Comparison of ENCODE assay signal across 1 cellular context in the genomic region with DNA sequence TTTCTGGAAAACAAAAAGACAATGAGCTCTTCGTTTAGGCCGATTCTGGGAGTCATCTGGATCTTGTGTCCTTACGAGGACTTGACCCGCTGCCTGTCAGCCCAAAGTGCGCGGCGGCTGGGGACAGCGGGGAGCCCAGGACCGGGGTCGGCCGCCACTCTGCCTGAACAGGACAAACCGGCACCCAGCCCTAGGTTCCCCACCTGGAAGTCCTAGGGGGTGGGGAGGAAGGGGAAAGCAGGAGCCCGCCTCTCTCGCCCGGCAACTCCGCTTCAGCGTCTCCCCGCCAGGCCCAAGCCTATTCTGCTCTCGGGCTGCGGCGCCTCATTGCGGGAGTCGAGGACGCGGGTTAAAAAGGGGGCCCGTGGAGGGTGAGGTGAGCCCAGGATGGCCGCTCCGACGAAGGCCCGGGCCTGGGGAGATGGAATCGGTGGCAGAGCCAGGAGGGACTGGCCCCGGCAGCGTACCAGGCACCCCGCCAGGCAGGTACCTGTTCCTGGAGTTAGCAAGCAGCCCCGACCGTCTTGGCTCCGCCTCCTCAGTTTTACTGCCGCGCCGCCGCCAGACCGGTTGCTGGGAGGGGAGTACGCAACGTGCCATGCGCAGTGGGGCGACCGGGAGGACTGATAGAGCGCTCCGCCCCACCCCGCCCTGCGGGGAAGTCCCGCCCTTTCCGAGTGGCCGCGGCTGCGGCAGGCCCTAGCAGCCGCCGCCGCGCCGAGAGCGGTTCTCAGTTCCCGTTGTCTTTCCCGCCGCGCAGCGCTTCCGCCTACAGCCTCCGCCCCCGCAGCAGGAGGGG.
TF ChIP-seq lines count a peak whose summit lies in the region.

A gene with protein sequence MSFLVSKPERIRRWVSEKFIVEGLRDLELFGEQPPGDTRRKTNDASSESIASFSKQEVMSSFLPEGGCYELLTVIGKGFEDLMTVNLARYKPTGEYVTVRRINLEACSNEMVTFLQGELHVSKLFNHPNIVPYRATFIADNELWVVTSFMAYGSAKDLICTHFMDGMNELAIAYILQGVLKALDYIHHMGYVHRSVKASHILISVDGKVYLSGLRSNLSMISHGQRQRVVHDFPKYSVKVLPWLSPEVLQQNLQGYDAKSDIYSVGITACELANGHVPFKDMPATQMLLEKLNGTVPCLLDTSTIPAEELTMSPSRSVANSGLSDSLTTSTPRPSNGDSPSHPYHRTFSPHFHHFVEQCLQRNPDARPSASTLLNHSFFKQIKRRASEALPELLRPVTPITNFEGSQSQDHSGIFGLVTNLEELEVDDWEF (minus strand): TSS at position 549 of the 799 bp plus-strand sequence. CDS start 13,430 bp downstream, outside the sequence.

TF ChIP-seq in K562, 482 proteins besides CTCF, POLR2A, EP300 and RAD21 (continued from another document and continues in another):
- TF ChIP-seq, protein P1, sequence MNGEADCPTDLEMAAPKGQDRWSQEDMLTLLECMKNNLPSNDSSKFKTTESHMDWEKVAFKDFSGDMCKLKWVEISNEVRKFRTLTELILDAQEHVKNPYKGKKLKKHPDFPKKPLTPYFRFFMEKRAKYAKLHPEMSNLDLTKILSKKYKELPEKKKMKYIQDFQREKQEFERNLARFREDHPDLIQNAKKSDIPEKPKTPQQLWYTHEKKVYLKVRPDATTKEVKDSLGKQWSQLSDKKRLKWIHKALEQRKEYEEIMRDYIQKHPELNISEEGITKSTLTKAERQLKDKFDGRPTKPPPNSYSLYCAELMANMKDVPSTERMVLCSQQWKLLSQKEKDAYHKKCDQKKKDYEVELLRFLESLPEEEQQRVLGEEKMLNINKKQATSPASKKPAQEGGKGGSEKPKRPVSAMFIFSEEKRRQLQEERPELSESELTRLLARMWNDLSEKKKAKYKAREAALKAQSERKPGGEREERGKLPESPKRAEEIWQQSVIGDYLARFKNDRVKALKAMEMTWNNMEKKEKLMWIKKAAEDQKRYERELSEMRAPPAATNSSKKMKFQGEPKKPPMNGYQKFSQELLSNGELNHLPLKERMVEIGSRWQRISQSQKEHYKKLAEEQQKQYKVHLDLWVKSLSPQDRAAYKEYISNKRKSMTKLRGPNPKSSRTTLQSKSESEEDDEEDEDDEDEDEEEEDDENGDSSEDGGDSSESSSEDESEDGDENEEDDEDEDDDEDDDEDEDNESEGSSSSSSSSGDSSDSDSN (IDR thresholded peaks at IDR 0.05; ENCODE audit: borderline replicate concordance in 1 of 2, low read depth in 2 of 2, low read length in 2 of 2), result 0 out of 4 replicates have a peak, but pooled peaks of 1 of the 2 experiments have one; percentile 18
- TF ChIP-seq TOE1 (IDR thresholded peaks at IDR 0.05; ENCODE audit: borderline replicate concordance) (peak; percentile 50; the same call in 1 of the 2 replicates), TOE1 (CRISPR knock-in tag; IDR thresholded peaks at IDR 0.05; ENCODE audit: borderline replicate concordance, low read depth) (no peak), ARNT (IDR thresholded peaks at IDR 0.05) (no peak), CEBPB (tag; IDR thresholded peaks at IDR 0.05) (no peak), MEF2A (IDR thresholded peaks at IDR 0.05; ENCODE audit: control insufficient read depth, low read depth, low read length) (peak; percentile 23; the same call in 1 of the 2 replicates), SAFB (IDR thresholded peaks at IDR 0.05; ENCODE audit: borderline replicate concordance, low read depth, low read length) (no peak), XRCC3 (IDR thresholded peaks at IDR 0.05) (no peak), ETV5 (CRISPR knock-in tag; IDR thresholded peaks at IDR 0.05; ENCODE audit: low read depth) (peak; percentile 74; the same call in 1 of the 2 replicates), RBM39 (optimal IDR thresholded peaks at IDR 0.05; ENCODE audit: low read depth, low read length) (peak; percentile 89), OTX1 (CRISPR knock-in tag; IDR thresholded peaks at IDR 0.05) (no peak), POLR2B (IDR thresholded peaks at IDR 0.05; ENCODE audit: low read depth, partially characterized antibody) (peak; percentile 36), FOXK1 (CRISPR knock-in tag; IDR thresholded peaks at IDR 0.05; ENCODE audit: borderline replicate concordance) (peak; percentile 45; the same call in 1 of the 2 replicates), NCOA1 (IDR thresholded peaks at IDR 0.05; ENCODE audit: low read depth) (peak; percentile 61), POLR2H (tag; IDR thresholded peaks at IDR 0.05; ENCODE audit: low read depth) (peak; percentile 70; the same call in 1 of the 2 replicates), ZNF696 (CRISPR knock-in tag; conservative IDR thresholded peaks at IDR 0.05) (no peak), TAF9B (IDR thresholded peaks at IDR 0.05; ENCODE audit: partially characterized antibody) (peak; percentile 18), ZNF644 (tag; IDR thresholded peaks at IDR 0.05; ENCODE audit: low read depth) (peak; percentile 45; the same call in 1 of the 2 replicates), ESRRB (CRISPR knock-in tag; IDR thresholded peaks at IDR 0.05; ENCODE audit: borderline replicate concordance) (no peak), RBM15 (IDR thresholded peaks at IDR 0.05; ENCODE audit: insufficient read depth, low read length) (no peak), PRPF4 (IDR thresholded peaks at IDR 0.05; ENCODE audit: insufficient read depth, low read depth, low read length, poor library complexity, severe bottlenecking) (no peak), SRSF9 (IDR thresholded peaks at IDR 0.05; ENCODE audit: borderline replicate concordance, low read depth, low read length) (no peak), PPARD (CRISPR knock-in tag; IDR thresholded peaks at IDR 0.05) (no peak), ZNF778 (CRISPR knock-in tag; IDR thresholded peaks at IDR 0.05) (no peak), PML (IDR thresholded peaks at IDR 0.05; ENCODE audit: low read length) (peak; percentile 54), SLC30A9 (CRISPR knock-in tag; IDR thresholded peaks at IDR 0.05) (no peak), SUPT5H (IDR thresholded peaks at IDR 0.05) (peak; percentile 85)
- TF ChIP-seq, protein P2, sequence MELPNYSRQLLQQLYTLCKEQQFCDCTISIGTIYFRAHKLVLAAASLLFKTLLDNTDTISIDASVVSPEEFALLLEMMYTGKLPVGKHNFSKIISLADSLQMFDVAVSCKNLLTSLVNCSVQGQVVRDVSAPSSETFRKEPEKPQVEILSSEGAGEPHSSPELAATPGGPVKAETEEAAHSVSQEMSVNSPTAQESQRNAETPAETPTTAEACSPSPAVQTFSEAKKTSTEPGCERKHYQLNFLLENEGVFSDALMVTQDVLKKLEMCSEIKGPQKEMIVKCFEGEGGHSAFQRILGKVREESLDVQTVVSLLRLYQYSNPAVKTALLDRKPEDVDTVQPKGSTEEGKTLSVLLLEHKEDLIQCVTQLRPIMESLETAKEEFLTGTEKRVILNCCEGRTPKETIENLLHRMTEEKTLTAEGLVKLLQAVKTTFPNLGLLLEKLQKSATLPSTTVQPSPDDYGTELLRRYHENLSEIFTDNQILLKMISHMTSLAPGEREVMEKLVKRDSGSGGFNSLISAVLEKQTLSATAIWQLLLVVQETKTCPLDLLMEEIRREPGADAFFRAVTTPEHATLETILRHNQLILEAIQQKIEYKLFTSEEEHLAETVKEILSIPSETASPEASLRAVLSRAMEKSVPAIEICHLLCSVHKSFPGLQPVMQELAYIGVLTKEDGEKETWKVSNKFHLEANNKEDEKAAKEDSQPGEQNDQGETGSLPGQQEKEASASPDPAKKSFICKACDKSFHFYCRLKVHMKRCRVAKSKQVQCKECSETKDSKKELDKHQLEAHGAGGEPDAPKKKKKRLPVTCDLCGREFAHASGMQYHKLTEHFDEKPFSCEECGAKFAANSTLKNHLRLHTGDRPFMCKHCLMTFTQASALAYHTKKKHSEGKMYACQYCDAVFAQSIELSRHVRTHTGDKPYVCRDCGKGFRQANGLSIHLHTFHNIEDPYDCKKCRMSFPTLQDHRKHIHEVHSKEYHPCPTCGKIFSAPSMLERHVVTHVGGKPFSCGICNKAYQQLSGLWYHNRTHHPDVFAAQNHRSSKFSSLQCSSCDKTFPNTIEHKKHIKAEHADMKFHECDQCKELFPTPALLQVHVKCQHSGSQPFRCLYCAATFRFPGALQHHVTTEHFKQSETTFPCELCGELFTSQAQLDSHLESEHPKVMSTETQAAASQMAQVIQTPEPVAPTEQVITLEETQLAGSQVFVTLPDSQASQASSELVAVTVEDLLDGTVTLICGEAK (IDR thresholded peaks at IDR 0.05), result peak; percentile 58; the same call in 1 of the 2 replicates
- TF ChIP-seq, protein P2 (CRISPR knock-in tag; IDR thresholded peaks at IDR 0.05), result no peak
- TF ChIP-seq, protein P3, sequence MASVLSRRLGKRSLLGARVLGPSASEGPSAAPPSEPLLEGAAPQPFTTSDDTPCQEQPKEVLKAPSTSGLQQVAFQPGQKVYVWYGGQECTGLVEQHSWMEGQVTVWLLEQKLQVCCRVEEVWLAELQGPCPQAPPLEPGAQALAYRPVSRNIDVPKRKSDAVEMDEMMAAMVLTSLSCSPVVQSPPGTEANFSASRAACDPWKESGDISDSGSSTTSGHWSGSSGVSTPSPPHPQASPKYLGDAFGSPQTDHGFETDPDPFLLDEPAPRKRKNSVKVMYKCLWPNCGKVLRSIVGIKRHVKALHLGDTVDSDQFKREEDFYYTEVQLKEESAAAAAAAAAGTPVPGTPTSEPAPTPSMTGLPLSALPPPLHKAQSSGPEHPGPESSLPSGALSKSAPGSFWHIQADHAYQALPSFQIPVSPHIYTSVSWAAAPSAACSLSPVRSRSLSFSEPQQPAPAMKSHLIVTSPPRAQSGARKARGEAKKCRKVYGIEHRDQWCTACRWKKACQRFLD (CRISPR knock-in tag; IDR thresholded peaks at IDR 0.05), result peak; percentile 79
- TF ChIP-seq, protein P4, sequence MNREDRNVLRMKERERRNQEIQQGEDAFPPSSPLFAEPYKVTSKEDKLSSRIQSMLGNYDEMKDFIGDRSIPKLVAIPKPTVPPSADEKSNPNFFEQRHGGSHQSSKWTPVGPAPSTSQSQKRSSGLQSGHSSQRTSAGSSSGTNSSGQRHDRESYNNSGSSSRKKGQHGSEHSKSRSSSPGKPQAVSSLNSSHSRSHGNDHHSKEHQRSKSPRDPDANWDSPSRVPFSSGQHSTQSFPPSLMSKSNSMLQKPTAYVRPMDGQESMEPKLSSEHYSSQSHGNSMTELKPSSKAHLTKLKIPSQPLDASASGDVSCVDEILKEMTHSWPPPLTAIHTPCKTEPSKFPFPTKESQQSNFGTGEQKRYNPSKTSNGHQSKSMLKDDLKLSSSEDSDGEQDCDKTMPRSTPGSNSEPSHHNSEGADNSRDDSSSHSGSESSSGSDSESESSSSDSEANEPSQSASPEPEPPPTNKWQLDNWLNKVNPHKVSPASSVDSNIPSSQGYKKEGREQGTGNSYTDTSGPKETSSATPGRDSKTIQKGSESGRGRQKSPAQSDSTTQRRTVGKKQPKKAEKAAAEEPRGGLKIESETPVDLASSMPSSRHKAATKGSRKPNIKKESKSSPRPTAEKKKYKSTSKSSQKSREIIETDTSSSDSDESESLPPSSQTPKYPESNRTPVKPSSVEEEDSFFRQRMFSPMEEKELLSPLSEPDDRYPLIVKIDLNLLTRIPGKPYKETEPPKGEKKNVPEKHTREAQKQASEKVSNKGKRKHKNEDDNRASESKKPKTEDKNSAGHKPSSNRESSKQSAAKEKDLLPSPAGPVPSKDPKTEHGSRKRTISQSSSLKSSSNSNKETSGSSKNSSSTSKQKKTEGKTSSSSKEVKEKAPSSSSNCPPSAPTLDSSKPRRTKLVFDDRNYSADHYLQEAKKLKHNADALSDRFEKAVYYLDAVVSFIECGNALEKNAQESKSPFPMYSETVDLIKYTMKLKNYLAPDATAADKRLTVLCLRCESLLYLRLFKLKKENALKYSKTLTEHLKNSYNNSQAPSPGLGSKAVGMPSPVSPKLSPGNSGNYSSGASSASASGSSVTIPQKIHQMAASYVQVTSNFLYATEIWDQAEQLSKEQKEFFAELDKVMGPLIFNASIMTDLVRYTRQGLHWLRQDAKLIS (CRISPR knock-in tag; IDR thresholded peaks at IDR 0.05), result peak; percentile 25; the same call in 1 of the 2 replicates
- TF ChIP-seq, protein P5, sequence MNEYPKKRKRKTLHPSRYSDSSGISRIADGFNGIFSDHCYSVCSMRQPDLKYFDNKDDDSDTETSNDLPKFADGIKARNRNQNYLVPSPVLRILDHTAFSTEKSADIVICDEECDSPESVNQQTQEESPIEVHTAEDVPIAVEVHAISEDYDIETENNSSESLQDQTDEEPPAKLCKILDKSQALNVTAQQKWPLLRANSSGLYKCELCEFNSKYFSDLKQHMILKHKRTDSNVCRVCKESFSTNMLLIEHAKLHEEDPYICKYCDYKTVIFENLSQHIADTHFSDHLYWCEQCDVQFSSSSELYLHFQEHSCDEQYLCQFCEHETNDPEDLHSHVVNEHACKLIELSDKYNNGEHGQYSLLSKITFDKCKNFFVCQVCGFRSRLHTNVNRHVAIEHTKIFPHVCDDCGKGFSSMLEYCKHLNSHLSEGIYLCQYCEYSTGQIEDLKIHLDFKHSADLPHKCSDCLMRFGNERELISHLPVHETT (CRISPR knock-in tag; conservative IDR thresholded peaks at IDR 0.05 in 1 of 2, IDR thresholded peaks at IDR 0.05 in 1 of 2), result peak in 1 of 2 experiments; percentile 95; a peak in 2 of 4 replicates
